Comparison of ENCODE assay signal across 8 cellular contexts in the genomic region with DNA sequence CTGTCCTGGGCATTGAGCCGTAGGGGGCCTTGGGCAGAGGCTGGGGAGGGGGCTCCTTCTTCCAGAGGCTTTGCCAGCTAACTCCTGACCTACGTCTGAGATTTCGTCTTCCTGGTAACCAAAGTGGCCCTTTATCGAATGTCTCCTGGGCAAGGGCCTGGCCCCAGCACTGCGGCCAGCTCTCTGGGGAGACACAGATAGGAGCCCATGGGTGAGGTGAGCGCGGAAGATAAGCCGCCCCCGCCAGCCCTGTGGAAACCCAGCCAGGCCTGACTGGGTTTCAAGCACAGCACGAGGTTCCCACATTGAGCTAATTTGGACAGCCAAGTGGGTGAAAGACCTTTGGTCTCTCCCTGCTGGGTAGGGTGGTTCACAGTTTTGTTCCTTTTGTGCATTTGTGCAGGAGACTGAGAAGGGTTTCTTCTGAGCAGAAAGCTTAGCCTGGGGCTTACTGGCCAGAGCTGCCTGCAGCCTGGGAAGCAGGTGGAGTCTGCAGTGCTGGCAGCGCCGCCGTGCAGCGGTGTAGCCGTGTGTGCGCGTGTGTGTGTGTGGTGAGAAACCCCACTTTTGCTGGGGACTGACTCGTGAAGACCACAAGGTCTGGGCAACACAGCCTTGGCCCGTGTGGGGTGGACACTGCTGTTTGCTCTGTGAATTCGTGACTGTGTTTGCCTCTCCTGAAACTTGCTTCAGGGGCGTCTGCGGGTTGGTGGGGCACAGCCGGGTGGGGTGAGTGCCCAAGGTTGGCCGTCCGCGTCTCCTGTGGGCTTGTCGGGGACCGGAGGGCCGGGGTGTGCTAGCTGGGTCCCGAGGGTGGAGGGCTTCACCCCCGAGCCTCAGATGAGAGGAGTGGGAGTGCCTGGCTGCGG. TPM values are rescaled to one million over a fixed set of nuclear protein-coding genes. Genes with fewer than 3 reads are reported as not detected.
DNase-seq lines count a peak whose midpoint lies in the region; ATAC-seq and TF ChIP-seq lines count a peak whose summit lies in the region.

No MANE protein-coding gene starts in this region.

- no peaks in the 10 kb centered on the region for H3K27me3 Mint-ChIP-seq in CD8-positive, alpha-beta T cell (ENCODE audit: low read depth)

- no peak for DNase-seq in CD8-positive, alpha-beta T cell
- no peak for DNase-seq in Karpas-422
- no peak for DNase-seq in mammary epithelial cell
- peak; percentile 81 for DNase-seq in left lobe of liver (ENCODE audit: low spot score)

- no peak for ATAC-seq in CD8-positive, alpha-beta T cell
- peak; percentile 66 for ATAC-seq in left lobe of liver
- ATAC-seq in HG02885 (IDR thresholded peaks at IDR 0.05; ENCODE audit: poor library complexity, unreplicated experiment) = no peak
- ATAC-seq in GM18502 (IDR thresholded peaks at IDR 0.05; ENCODE audit: poor library complexity, unreplicated experiment) = no peak
- no peak for ATAC-seq in HG03039 (IDR thresholded peaks at IDR 0.05; ENCODE audit: unreplicated experiment)

- CTCF ChIA-PET in CD8-positive, alpha-beta T cell (lab: Charles Lee) = interaction anchor here (1.9 kb wide), 1 partner anchor 10 kb away, joined by 6 read pairs; no protein-coding TSS in a partner anchor
- CTCF ChIA-PET in mammary epithelial cell (lab: Charles Lee; ENCODE audit: low non-redundant PET) = no interaction called here

- no peaks in the 10 kb centered on the region for H3K27me3 ChIP-seq in CD8-positive, alpha-beta T cell (ENCODE audit: insufficient read depth, low read length)
- H3K27me3 ChIP-seq in Karpas-422 (ENCODE audit: low read length) = no peaks in the 10 kb centered on the region
- H3K27me3 ChIP-seq in mammary epithelial cell (ENCODE audit: insufficient read depth, low read length) = no peaks in the 10 kb centered on the region

- POLR2A ChIA-PET in CD8-positive, alpha-beta T cell (lab: Charles Lee) = interaction anchor here (0.6 to 0.9 kb wide), 3 partner anchors 9 to 64 kb away, joined by 3 to 5 read pairs (median 3); no protein-coding TSS in a partner anchor

- H2AFZ ChIP-seq in Karpas-422 (ENCODE audit: low read length) (no peak overlapping the region), mammary epithelial cell (ENCODE audit: low read depth, low read length) (no peak overlapping the region)

- H3K4me2 ChIP-seq in Karpas-422 (ENCODE audit: low read depth, low read length, poor library complexity, severe bottlenecking) = peak overlapping the region; percentile 78
- H3K4me2 ChIP-seq in mammary epithelial cell (ENCODE audit: insufficient read depth, low read depth, low read length) = peak overlapping the region; percentile 94

- in situ Hi-C loops in mammary epithelial cell (cut with MboI; ENCODE audit: low sequenced_read_pairs in 2 of 2) = loop anchor here in 1 of 2 donors (25.0 kb wide), 1 partner anchor 162 kb away; no protein-coding TSS in a partner anchor

- no peaks in the 10 kb centered on the region for H3K9me3 Mint-ChIP-seq in CD8-positive, alpha-beta T cell

- peak overlapping the region; percentile 88 for H3K4me3 Mint-ChIP-seq in CD8-positive, alpha-beta T cell

- H3K9me3 ChIP-seq in CD8-positive, alpha-beta T cell (ENCODE audit: low read length) = no peaks in the 10 kb centered on the region
- no peaks in the 10 kb centered on the region for H3K9me3 ChIP-seq in Karpas-422 (ENCODE audit: low read length)
- H3K9me3 ChIP-seq in mammary epithelial cell (replicated peaks; ENCODE audit: insufficient read depth, low read length) = no peaks in the 10 kb centered on the region

- no peak overlapping the region for H3K27ac ChIP-seq in CD8-positive, alpha-beta T cell (ENCODE audit: low read depth, low read length)
- H3K27ac ChIP-seq in Karpas-422 (ENCODE audit: low read length) (no peak overlapping the region), mammary epithelial cell (ENCODE audit: insufficient read depth, low read depth, low read length) (no peak overlapping the region), temporal lobe (ENCODE audit: low read depth, low read length) (peak overlapping the region; percentile 74)

- dilution Hi-C loops in mammary epithelial cell (cut with HindIII; ENCODE audit: low sequenced_read_pairs) = no loop called here

- H3K4me3 ChIP-seq in CD8-positive, alpha-beta T cell (ENCODE audit: low read depth, low read length) = no peak overlapping the region
- H3K4me3 ChIP-seq in Karpas-422 (ENCODE audit: low read length) = peak overlapping the region; percentile 5; the same call in 1 of the 2 replicates
- H3K4me3 ChIP-seq in mammary epithelial cell (replicated peaks in 1 of 3; ENCODE audit: insufficient read depth in 1 of 3, low read depth in 2 of 3, low read length in 3 of 3) = peak overlapping the region; percentile 6 to 46 (median 36)

- H3K27ac Mint-ChIP-seq in CD8-positive, alpha-beta T cell = no peak overlapping the region

- intact Hi-C loops in CD8-positive, alpha-beta T cell (cut with DNase I, micrococcal nuclease) = no loop called here
- intact Hi-C loops in mammary epithelial cell (cut with micrococcal nuclease) = no loop called here

- no TSS peak for BruUV-seq in mammary epithelial cell (replicated peaks; lab: Mats Ljungman, UMichigan)

- H3K4me1 Mint-ChIP-seq in CD8-positive, alpha-beta T cell (ENCODE audit: low read depth) = peaks cover 35% of the 10 kb centered on the region

- TF ChIP-seq CTCF in CD8-positive, alpha-beta T cell (IDR thresholded peaks at IDR 0.05) = no peak
- no peak for TF ChIP-seq CTCF in mammary epithelial cell (conservative IDR thresholded peaks at IDR 0.05 in 1 of 2, IDR thresholded peaks at IDR 0.05 in 1 of 2; ENCODE audit: extremely low read depth in 1 of 2, insufficient read depth in 1 of 2, low read depth in 1 of 2, low read length in 2 of 2)

- peaks cover 42% of the 10 kb centered on the region for H4K20me1 ChIP-seq in Karpas-422 (ENCODE audit: insufficient read depth, low read depth, low read length)
- peaks cover 7% of the 10 kb centered on the region for H4K20me1 ChIP-seq in mammary epithelial cell (ENCODE audit: insufficient read depth, low read length)

- H3K79me2 ChIP-seq in Karpas-422 (ENCODE audit: low read length) = peaks cover 61% of the 10 kb centered on the region
- peaks cover 76% of the 10 kb centered on the region for H3K79me2 ChIP-seq in mammary epithelial cell (ENCODE audit: insufficient read depth, low read length)

- H3K4me1 ChIP-seq in CD8-positive, alpha-beta T cell (ENCODE audit: insufficient read depth, low read length) = peaks cover 26% of the 10 kb centered on the region
- H3K4me1 ChIP-seq in Karpas-422 (ENCODE audit: low read length) (peaks cover 29% of the 10 kb centered on the region), mammary epithelial cell (ENCODE audit: insufficient read depth, low read length) (peaks cover 56% of the 10 kb centered on the region)

- peaks cover 6% of the 10 kb centered on the region for H3K36me3 Mint-ChIP-seq in CD8-positive, alpha-beta T cell

- H3K9me2 ChIP-seq in Karpas-422 (replicated peaks; ENCODE audit: insufficient read depth, low read length) = no peaks in the 10 kb centered on the region

- H3K36me3 ChIP-seq in CD8-positive, alpha-beta T cell (ENCODE audit: insufficient read depth, low read length) = peaks cover 4% of the 10 kb centered on the region
- peaks cover 5% of the 10 kb centered on the region; the same call in 1 of the 2 replicates for H3K36me3 ChIP-seq in Karpas-422 (ENCODE audit: insufficient read depth, low read length)
- peaks cover 4% of the 10 kb centered on the region for H3K36me3 ChIP-seq in mammary epithelial cell (ENCODE audit: insufficient read depth, low read length)

- H3K9ac ChIP-seq in Karpas-422 (ENCODE audit: low read length) = peak overlapping the region; percentile 32; the same call in 1 of the 2 replicates
- H3K9ac ChIP-seq in mammary epithelial cell (ENCODE audit: insufficient read depth, low read length) = no peak overlapping the region

- WGBS in mammary epithelial cell (ENCODE audit: low coverage, missing lambda C conversion rate) = 20% methylated on average over 16 of the region's 32 CpGs

RNA-seq across cellular contexts. Expression of gene BSG, which starts 2.5 kb away (rescaled TPM):
- 10 to 100 TPM; 76.2 to 81.2 TPM for total RNA-seq in CD8-positive, alpha-beta T cell
- 124 and 186 TPM in 2 replicates for total RNA-seq in Karpas-422 (2014; rRNA removed; shearing (Covaris generic); ENCODE audit: low replicate concordance)
- total RNA-seq in mammary epithelial cell (100 to 1,000 TPM; 493 to 593 TPM), left lobe of liver (98.2 TPM), temporal lobe (91.2 TPM)
- polyA plus RNA-seq in mammary epithelial cell = 522 TPM
- 220 TPM for polyA minus RNA-seq in mammary epithelial cell

RNA-seq across cellular contexts. Expression of gene HCN2, which starts 14.8 kb away (rescaled TPM):
- under 1 TPM; 0.67 to 0.84 TPM for total RNA-seq in CD8-positive, alpha-beta T cell
- not detected in 2 replicates for total RNA-seq in Karpas-422 (2014; rRNA removed; shearing (Covaris generic); ENCODE audit: low replicate concordance)
- total RNA-seq in mammary epithelial cell = 1 to 10 TPM in 1 of 2 donors, under 1 TPM in 1; 0.33 to 1.6 TPM
- polyA plus RNA-seq in mammary epithelial cell = 0.35 TPM
- 1.7 TPM for polyA minus RNA-seq in mammary epithelial cell
- total RNA-seq in left lobe of liver = 0.30 TPM
- total RNA-seq in temporal lobe = 9.1 TPM

RNA-seq across cellular contexts. Expression of gene GZMM, which starts 31.0 kb away (rescaled TPM):
- total RNA-seq in CD8-positive, alpha-beta T cell = 100 to 1,000 TPM; 117 to 119 TPM
- total RNA-seq in Karpas-422 (2014; rRNA removed; shearing (Covaris generic); ENCODE audit: low replicate concordance) = 0.32 TPM in 1 of 2 replicates, not detected in the other
- not detected for total RNA-seq in mammary epithelial cell
- not detected for polyA plus RNA-seq in mammary epithelial cell
- polyA minus RNA-seq in mammary epithelial cell = not detected
- 0.33 TPM for total RNA-seq in left lobe of liver
- not detected for total RNA-seq in temporal lobe

RNA-seq across cellular contexts. Expression of gene CDC34, which starts 43.3 kb away (rescaled TPM):
- 10 to 100 TPM; 37.1 to 45.8 TPM for total RNA-seq in CD8-positive, alpha-beta T cell
- total RNA-seq in Karpas-422 (2014; rRNA removed; shearing (Covaris generic); ENCODE audit: low replicate concordance) = 25.7 and 96.8 TPM in 2 replicates
- total RNA-seq in mammary epithelial cell (10 to 100 TPM; 52.8 to 68.5 TPM), left lobe of liver (53.5 TPM), temporal lobe (36.4 TPM)
- polyA plus RNA-seq in mammary epithelial cell = 50.3 TPM
- polyA minus RNA-seq in mammary epithelial cell = 24.4 TPM

RNA-seq across cellular contexts. Expression of gene POLRMT, which starts 58.4 kb away (rescaled TPM):
- 10 to 100 TPM; 48.6 to 53.7 TPM for total RNA-seq in CD8-positive, alpha-beta T cell
- 51.5 and 60.6 TPM in 2 replicates for total RNA-seq in Karpas-422 (2014; rRNA removed; shearing (Covaris generic); ENCODE audit: low replicate concordance)
- 10 to 100 TPM; 23.5 to 50.9 TPM for total RNA-seq in mammary epithelial cell
- 30.2 TPM for polyA plus RNA-seq in mammary epithelial cell
- 63.2 TPM for polyA minus RNA-seq in mammary epithelial cell
- total RNA-seq in left lobe of liver = 51.8 TPM
- 11.3 TPM for total RNA-seq in temporal lobe

Comparison
In these comparisons a context has a peak if more than half of its experiments do, and no peak if none do; other contexts are left out.
1. RNA of gene GZMM, which starts 31.0 kb away (total RNA-seq): 117 to 119 TPM in CD8-positive, alpha-beta T cell; 0.33 TPM in left lobe of liver (single experiment), not detected in mammary epithelial cell, 0.32 TPM in Karpas-422 and not detected in temporal lobe (single experiment); every median in the first group is over 10 times any median in the second.